ENCODE assay signal across 8 cellular contexts in genomic region chr22:30327864-30328345, GRCh38. TPM values are rescaled to one million over a fixed set of nuclear protein-coding genes. Genes with fewer than 3 reads are reported as not detected.
A peak's percentile ranks its signal among the peaks of the same experiment; 100 is the strongest.
DNase-seq lines count a peak whose midpoint lies in the region; ATAC-seq and TF ChIP-seq lines count a peak whose summit lies in the region.

No MANE protein-coding gene starts in this region.

- DNase-seq in ELF-1 (ENCODE audit: low read depth, low spot score) (peak; percentile 12), LNCaP clone FGC (ENCODE audit: low read depth) (no peak), choroid plexus epithelial cell (ENCODE audit: low read depth) (no peak), natural killer cell (no peak), SHP77 treated with DMSO at 0.1 percent for 48 hours (lab: John Stamatoyannopoulos, UW) (no peak), SIG-M5 (lab: John Stamatoyannopoulos, UW) (no peak), cerebellum (ENCODE audit: low spot score) (no peak), NCI-H446 (lab: John Stamatoyannopoulos, UW) (no peak)

- H3K27ac Mint-ChIP-seq in natural killer cell = peak overlapping the region; percentile 81 to 82

- no peaks in the 10 kb centered on the region for H3K9me3 Mint-ChIP-seq in natural killer cell

- peaks cover 36 to 42% of the 10 kb centered on the region in 2 donors for H3K4me1 Mint-ChIP-seq in natural killer cell

- H3K27me3 Mint-ChIP-seq in natural killer cell (ENCODE audit: low read depth in 2 of 2) = no peaks in the 10 kb centered on the region

- H3K4me3 Mint-ChIP-seq in natural killer cell = peak overlapping the region; percentile 80

- H3K4me3 ChIP-seq in LNCaP clone FGC (ENCODE audit: low read depth, low read length) = peak overlapping the region; percentile 62; the same call in 1 of the 2 replicates
- H3K4me3 ChIP-seq in choroid plexus epithelial cell (ENCODE audit: low read depth, low read length) = no peak overlapping the region

- TF ChIP-seq CTCF in LNCaP clone FGC (IDR thresholded peaks at IDR 0.05; ENCODE audit: control insufficient read depth, extremely low read depth, insufficient read depth) = peak; percentile 44; the same call in 1 of the 2 replicates
- TF ChIP-seq CTCF in choroid plexus epithelial cell (conservative IDR thresholded peaks at IDR 0.05; ENCODE audit: low read depth, low read length) = peak; percentile 8
- TF ChIP-seq CTCF in natural killer cell (IDR thresholded peaks at IDR 0.05) = no peak

- no peaks in the 10 kb centered on the region for H3K36me3 Mint-ChIP-seq in natural killer cell

- no peak for ATAC-seq in natural killer cell

- intact Hi-C loops in natural killer cell (cut with micrococcal nuclease) = loop anchor here (1.0 to 2.0 kb wide), 2 partner anchors 28 to 39 kb away; partner anchors contain the start of genes CASTOR1 and SF3A1

RNA-seq across cellular contexts. Expression of gene TBC1D10A, which starts 1.2 kb away (rescaled TPM):
- 10 to 100 TPM; 38.9 to 48.0 (median 47.9) TPM for total RNA-seq in natural killer cell
- 6.4 TPM for total RNA-seq in cerebellum

RNA-seq across cellular contexts. Expression of gene SF3A1, which starts 28.8 kb away (rescaled TPM):
- total RNA-seq in natural killer cell = 100 to 1,000 TPM; 309 to 340 (median 319) TPM
- 33.7 TPM for total RNA-seq in cerebellum

RNA-seq across cellular contexts. Expression of gene CCDC157, which starts 28.9 kb away (rescaled TPM):
- total RNA-seq in natural killer cell (1 to 10 TPM; 7.7 to 9.7 (median 8.4) TPM), cerebellum (5.2 TPM)

RNA-seq across cellular contexts. Expression of gene CASTOR1, which starts 38.6 kb away (rescaled TPM):
- total RNA-seq in natural killer cell = 10 to 100 TPM in 1 of 3 donors, 1 to 10 TPM in 2; 7.0 to 11.9 (median 8.8) TPM
- total RNA-seq in cerebellum = 4.9 TPM

RNA-seq across cellular contexts. Expression of gene RNF215, which starts 59.3 kb away (rescaled TPM):
- 1 to 10 TPM; 7.5 to 9.8 (median 9.5) TPM for total RNA-seq in natural killer cell
- 14.2 TPM for total RNA-seq in cerebellum
